Comparison of ENCODE assay signal across 8 cellular contexts in genomic region chr19:44891016-44891882, GRCh38. TPM values are rescaled to one million over a fixed set of nuclear protein-coding genes. Genes with fewer than 3 reads are reported as not detected.
DNase-seq lines count a peak whose midpoint lies in the region; TF ChIP-seq lines count a peak whose summit lies in the region.

Gene TOMM40 (plus strand): TSS chr19:44891254. CDS start chr19:44891416, 162 bp downstream.

- peaks cover 30% of the 10 kb centered on the region for H3K36me3 Mint-ChIP-seq in activated CD4-positive, alpha-beta T cell treated with anti-CD3 and anti-CD28 coated beads, Interleukin-2, amount 10 ng/mL, durations not matched to agents 7 days and 5 days (ENCODE audit: low read depth)
- peaks cover 62% of the 10 kb centered on the region for H3K36me3 Mint-ChIP-seq in nephron (ENCODE audit: low read depth)

- peak within 1 kb of the TSS; percentile 93 for H3K4me3 Mint-ChIP-seq in activated CD4-positive, alpha-beta T cell treated with anti-CD3 and anti-CD28 coated beads, Interleukin-2, amount 10 ng/mL, durations not matched to agents 7 days and 5 days
- peak within 1 kb of the TSS; percentile 86 to 94 (median 90) for H3K4me3 Mint-ChIP-seq in nephron

- POLR2A ChIA-PET in HEK293T (lab: Yijun Ruan, JAX), result interaction anchor here (1.1 to 2.6 kb wide), 5 partner anchors 15 to 45 kb away, joined by 3 to 19 read pairs (median 11); partner anchors contain the start of genes APOE and NECTIN2
- POLR2A ChIA-PET in activated CD4-positive, alpha-beta T cell treated with anti-CD3 and anti-CD28 coated beads, Interleukin-2, amount 10 ng/mL, durations not matched to agents 7 days and 5 days (lab: Charles Lee), result interaction anchor here (0.7 kb wide), 1 partner anchor 751 kb away, joined by 3 read pairs; no protein-coding TSS in a partner anchor
- POLR2A ChIA-PET in GM10248 (lab: Yijun Ruan, JAX), result interaction anchor here (0.8 kb wide), 1 partner anchor 298 kb away, joined by 4 read pairs; no protein-coding TSS in a partner anchor

- peak within 1 kb of the TSS; percentile 95 for H3K27ac Mint-ChIP-seq in activated CD4-positive, alpha-beta T cell treated with anti-CD3 and anti-CD28 coated beads, Interleukin-2, amount 10 ng/mL, durations not matched to agents 7 days and 5 days
- peak within 1 kb of the TSS; percentile 81 to 95 (median 92) for H3K27ac Mint-ChIP-seq in nephron

- H3K36me3 ChIP-seq in esophagus (ENCODE audit: control insufficient read depth in 2 of 2, insufficient read depth in 2 of 2, low read length in 1 of 2), result peaks cover 6 to 34% of the 10 kb centered on the region in 2 donors
- H3K36me3 ChIP-seq in tibial artery, result peaks cover 47 to 64% (median 56%) of the 10 kb centered on the region in 3 donors

- H3K9me3 Mint-ChIP-seq in activated CD4-positive, alpha-beta T cell treated with anti-CD3 and anti-CD28 coated beads, Interleukin-2, amount 10 ng/mL, durations not matched to agents 7 days and 5 days, result no peaks in the 10 kb centered on the region
- H3K9me3 Mint-ChIP-seq in nephron, result no peaks in the 10 kb centered on the region

- peaks cover 28% of the 10 kb centered on the region for H3K4me1 Mint-ChIP-seq in activated CD4-positive, alpha-beta T cell treated with anti-CD3 and anti-CD28 coated beads, Interleukin-2, amount 10 ng/mL, durations not matched to agents 7 days and 5 days
- H3K4me1 Mint-ChIP-seq in nephron, result peaks cover 20% of the 10 kb centered on the region

- 0% methylated on average over 68 to 81 of the region's 81 CpGs for WGBS in esophagus, 2 donors

- peak in 1 of 3 experiments; percentile 8 for TF ChIP-seq CTCF in nephron (IDR thresholded peaks at IDR 0.05; ENCODE audit: unreplicated experiment in 3 of 3)
- TF ChIP-seq CTCF in tibial artery (IDR thresholded peaks at IDR 0.05), result no peak
- no peak for TF ChIP-seq CTCF in GM10248 (IDR thresholded peaks at IDR 0.05; ENCODE audit: control extremely low read depth, extremely low read depth, low read depth, missing control alignments)

- no peaks in the 10 kb centered on the region for H3K27me3 Mint-ChIP-seq in activated CD4-positive, alpha-beta T cell treated with anti-CD3 and anti-CD28 coated beads, Interleukin-2, amount 10 ng/mL, durations not matched to agents 7 days and 5 days
- H3K27me3 Mint-ChIP-seq in nephron (ENCODE audit: low read depth), result no peaks in the 10 kb centered on the region

- no peaks in the 10 kb centered on the region for H3K27me3 ChIP-seq in esophagus (ENCODE audit: control insufficient read depth in 1 of 2, insufficient read depth in 2 of 2, low read length in 2 of 2)
- no peaks in the 10 kb centered on the region for H3K27me3 ChIP-seq in tibial artery

- H3K9me3 ChIP-seq in esophagus (ENCODE audit: control insufficient read depth in 2 of 2, insufficient read depth in 1 of 2, low read depth in 1 of 2, low read length in 1 of 2), result no peaks in the 10 kb centered on the region
- H3K9me3 ChIP-seq in tibial artery, result no peaks in the 10 kb centered on the region

- CTCF ChIA-PET in HEK293T (lab: Yijun Ruan, JAX), result interaction anchor here (1.0 kb wide), 1 partner anchor 14 kb away, joined by 4 read pairs; the partner anchor contains the start of gene APOE
- CTCF ChIA-PET in activated CD4-positive, alpha-beta T cell treated with anti-CD3 and anti-CD28 coated beads, Interleukin-2, amount 10 ng/mL, durations not matched to agents 7 days and 5 days (lab: Charles Lee), result interaction anchor here (1.4 kb wide), 2 partner anchors 39 to 45 kb away, joined by 3 read pairs; partner anchors contain the start of gene NECTIN2
- CTCF ChIA-PET in GM10248 (lab: Yijun Ruan, JAX), result interaction anchor here (0.6 to 1.6 kb wide), 4 partner anchors 12 to 202 kb away, joined by 3 to 10 read pairs (median 4); no protein-coding TSS in a partner anchor

- DNase-seq in GM04504 (ENCODE audit: low read depth) (peak; percentile 99), HEK293T (ENCODE audit: extremely low spot score) (no peak), NCI-H1694 treated with DMSO at 0.1 percent for 48 hours (lab: John Stamatoyannopoulos, UW) (peak; percentile 100), tibial artery (no peak), GM10248 (ENCODE audit: extremely low spot score) (no peak)
- DNase-seq in activated CD4-positive, alpha-beta T cell treated with anti-CD3 and anti-CD28 coated beads, Interleukin-2, amount 10 ng/mL, durations not matched to agents 7 days and 5 days, result peak; percentile 22

- peak within 1 kb of the TSS; percentile 98 to 100 for H3K27ac ChIP-seq in esophagus (ENCODE audit: low read depth in 2 of 2, low read length in 1 of 2)
- peak within 1 kb of the TSS; percentile 86 to 90 for H3K27ac ChIP-seq in tibial artery

- H3K4me3 ChIP-seq in esophagus (ENCODE audit: low read depth in 1 of 2, low read length in 2 of 2) (peak within 1 kb of the TSS; percentile 64 to 89), tibial artery (peak within 1 kb of the TSS; percentile 65 to 68)

- intact Hi-C loops in tibial artery (cut with DNase I; ENCODE audit: low total_unique reads), result no loop called here

- peaks cover 2 to 18% of the 10 kb centered on the region in 2 donors for H3K4me1 ChIP-seq in esophagus (ENCODE audit: control insufficient read depth in 2 of 2, insufficient read depth in 2 of 2, low read length in 1 of 2)
- H3K4me1 ChIP-seq in tibial artery, result peaks cover 0 to 27% (median 21%) of the 10 kb centered on the region in 4 donors

TF ChIP-seq in HEK293T, 16 proteins besides CTCF, POLR2A, EP300 and RAD21:
- TF ChIP-seq ELF4 (IDR thresholded peaks at IDR 0.05) (no peak), ZNF384 (IDR thresholded peaks at IDR 0.05) (no peak), FOXM1 (IDR thresholded peaks at IDR 0.05; ENCODE audit: borderline replicate concordance) (0 out of 2 replicates have a peak, but pooled peaks have one; percentile 43), ARNT (IDR thresholded peaks at IDR 0.05) (peak; percentile 60; the same call in 1 of the 2 replicates), HDGF (IDR thresholded peaks at IDR 0.05; ENCODE audit: borderline replicate concordance) (no peak), L3MBTL2 (conservative IDR thresholded peaks at IDR 0.05) (peak; percentile 26; the same call in 1 of the 2 replicates), SP1 (IDR thresholded peaks at IDR 0.05) (peak; percentile 86; the same call in 1 of the 2 replicates)

RNA-seq across cellular contexts. Expression of gene TOMM40, which starts in this region (rescaled TPM):
- 10 to 100 TPM; 55.7 to 65.3 TPM for total RNA-seq in activated CD4-positive, alpha-beta T cell treated with anti-CD3 and anti-CD28 coated beads, Interleukin-2, amount 10 ng/mL, durations not matched to agents 7 days and 5 days
- polyA plus RNA-seq in esophagus, result 10 to 100 TPM; 46.0 to 60.8 TPM

Comparison
In these comparisons a context has a peak if more than half of its experiments do, and no peak if none do; other contexts are left out.
1. DNase-seq: peak in GM04504 (single experiment), NCI-H1694 treated with DMSO at 0.1 percent for 48 hours (single experiment) and activated CD4-positive, alpha-beta T cell treated with anti-CD3 and anti-CD28 coated beads, Interleukin-2, amount 10 ng/mL, durations not matched to agents 7 days and 5 days (single experiment); none in HEK293T (single experiment), tibial artery (0 of 2) and GM10248 (single experiment).